13 cellular contexts compared by ENCODE assay signal in the genomic region with DNA sequence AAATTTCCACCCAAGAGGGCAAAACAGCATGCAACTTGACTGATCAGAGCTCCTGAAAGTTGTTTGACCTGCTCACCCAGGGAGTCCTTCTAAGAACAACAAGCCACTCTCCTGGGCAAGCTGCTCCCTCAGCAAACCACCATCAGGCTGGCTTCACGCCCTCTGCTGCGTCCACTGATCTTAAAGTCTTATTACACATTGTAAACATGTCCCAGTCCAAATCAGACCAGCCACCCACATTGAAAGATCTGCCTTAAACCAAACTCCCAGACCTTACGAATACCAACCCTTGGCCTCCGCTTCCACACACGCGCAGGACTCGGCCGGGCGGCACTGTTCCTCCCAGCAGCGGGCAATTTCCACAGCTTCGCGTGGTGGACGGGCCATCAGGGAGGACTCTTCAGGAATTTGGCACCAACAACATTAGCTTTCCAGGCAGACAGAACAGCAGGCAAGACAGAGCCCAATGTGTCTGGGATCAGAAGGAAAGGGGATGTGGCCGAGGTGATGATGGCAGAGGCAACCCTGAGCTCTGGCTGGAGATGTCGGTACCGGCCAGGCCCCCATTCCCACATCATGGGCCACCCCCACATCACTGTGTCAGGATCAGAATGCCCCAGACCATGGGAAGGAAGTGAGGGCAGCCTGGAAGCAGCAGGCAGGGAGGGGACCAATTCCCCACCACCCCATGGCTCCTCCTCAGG. TPM values are rescaled to one million over a fixed set of nuclear protein-coding genes. Genes with fewer than 3 reads are reported as not detected.
A peak's percentile ranks its signal among the peaks of the same experiment; 100 is the strongest.
DNase-seq lines count a peak whose midpoint lies in the region; ATAC-seq, FAIRE-seq and TF ChIP-seq lines count a peak whose summit lies in the region.
"Had no signal": no experiment of that assay in that cellular context is flagged by ENCODE, and none has a peak within 500 bp of the region (broad histone marks: within the 10 kb centered on the region; RNA-seq: fewer than 3 reads in every experiment).

No MANE protein-coding gene starts in this region.

- peaks cover 43 to 98% (median 92%) of the 10 kb centered on the region in 6 donors for H3K4me1 ChIP-seq in spleen
- H3K4me1 ChIP-seq: sigmoid colon had no signal

- peak overlapping the region; percentile 92 for H3K27ac Mint-ChIP-seq in T-helper 17 cell
- H3K27ac Mint-ChIP-seq: HFFc6 had no signal

- H3K4me3 Mint-ChIP-seq in T-helper 17 cell, result peak overlapping the region; percentile 64
- H3K4me3 Mint-ChIP-seq: HFFc6 had no signal

- no peak for TF ChIP-seq CTCF in fibroblast of villous mesenchyme (IDR thresholded peaks at IDR 0.05; ENCODE audit: insufficient read depth, low read depth, low read length)
- TF ChIP-seq CTCF in spleen (IDR thresholded peaks at IDR 0.05 in 8 of 11, conservative IDR thresholded peaks at IDR 0.05 in 3 of 11), result no peak

- TF ChIP-seq POLR2A in GM12892 (IDR thresholded peaks at IDR 0.05; ENCODE audit: low read depth, low read length) (no peak), spleen (IDR thresholded peaks at IDR 0.05) (no peak), GM18505 (IDR thresholded peaks at IDR 0.05; ENCODE audit: borderline replicate concordance, extremely low read depth, insufficient read depth, insufficient read length) (no peak)

- WGBS in spleen, 5 donors, result 88 to 98% (median 91%) methylated on average over 11 to 16 of the region's 16 CpGs

- peak; percentile 42 for FAIRE-seq in GM12892 (lab: Jason Lieb, UNC)

- no peaks in the 10 kb centered on the region for H3K27me3 Mint-ChIP-seq in T-helper 17 cell

- intact Hi-C loops in spleen (cut with DNase I; ENCODE audit: low total_unique reads), result no loop called here

- peak overlapping the region in 5 of 8 donors; percentile 20 to 81 (median 73) for H3K27ac ChIP-seq in spleen
- H3K27ac ChIP-seq: sigmoid colon had no signal

- H3K27me3 ChIP-seq in spleen (replicated peaks in 1 of 7), result no peaks in the 10 kb centered on the region
- H3K27me3 ChIP-seq: sigmoid colon had no signal

- H3K4me3 ChIP-seq in fibroblast of villous mesenchyme (ENCODE audit: low read depth, low read length) (no peak overlapping the region), spleen (no peak overlapping the region)
- H3K4me3 ChIP-seq: sigmoid colon had no signal

- H3K9me3 ChIP-seq in T-helper 17 cell (ENCODE audit: control insufficient read depth, low read length, poor library complexity, severe bottlenecking), result no peaks in the 10 kb centered on the region
- H3K9me3 ChIP-seq in spleen, result no peaks in the 10 kb centered on the region
- H3K9me3 ChIP-seq: sigmoid colon had no signal

- no peak for ATAC-seq in T-helper 17 cell
- ATAC-seq in GM18505 (IDR thresholded peaks at IDR 0.05; ENCODE audit: unreplicated experiment), result no peak
- ATAC-seq in esophagus mucosa, result no peak

- peaks cover 73% of the 10 kb centered on the region for H3K4me1 Mint-ChIP-seq in T-helper 17 cell

- H3K36me3 Mint-ChIP-seq in T-helper 17 cell (ENCODE audit: low read depth), result peaks cover 9% of the 10 kb centered on the region

- DNase-seq in GM12892 (ENCODE audit: insufficient read length) (no peak), T-helper 17 cell (no peak), fibroblast of villous mesenchyme (ENCODE audit: low read depth) (peak; percentile 28), spleen (no peak), cerebellum (ENCODE audit: low spot score) (no peak), dermis blood vessel endothelial cell (no peak)
- DNase-seq: activated CD4-positive, alpha-beta T cell treated with anti-CD3 and anti-CD28 coated beads, Interleukin-2, amount 50 U/mL, for 1 hour; HFFc6; MM.1S; NCI-H526 treated with DMSO at 0.1 percent for 48 hours; sigmoid colon had no signal

- peaks cover 0 to 73% (median 3%) of the 10 kb centered on the region in 6 donors for H3K36me3 ChIP-seq in spleen
- H3K36me3 ChIP-seq: sigmoid colon had no signal

RNA-seq across cellular contexts. Expression of a gene that starts 56.8 kb away (rescaled TPM):
- polyA plus RNA-seq in GM12892 (2012; ENCODE audit: missing spikeins), result 54.7 TPM
- total RNA-seq in T-helper 17 cell, result 100 to 1,000 TPM; 250 to 312 TPM
- 0.43 and 1.6 TPM in 2 replicates for total RNA-seq in fibroblast of villous mesenchyme
- 100 to 1,000 TPM in 6 of 7 donors, 10 to 100 TPM in 1; 81.6 to 193 (median 171) TPM for total RNA-seq in spleen
- 10 to 100 TPM; 23.0 to 32.3 (median 31.5) TPM for polyA plus RNA-seq in spleen
- 18.4 TPM for total RNA-seq in cerebellum
- 2.9 and 8.1 TPM in 2 replicates for total RNA-seq in dermis blood vessel endothelial cell
- total RNA-seq in esophagus mucosa, result 30.4 TPM
- total RNA-seq: HFFc6 had no signal
